In genomic region chr19:18112989-18113478, GRCh38 we compare ENCODE assay signal across 8 cellular contexts. TPM values are rescaled to one million over a fixed set of nuclear protein-coding genes. Genes with fewer than 3 reads are reported as not detected.
A peak's percentile ranks its signal among the peaks of the same experiment; 100 is the strongest.
DNase-seq lines count a peak whose midpoint lies in the region; ATAC-seq and TF ChIP-seq lines count a peak whose summit lies in the region.

No MANE protein-coding gene starts in this region.

- no peaks in the 10 kb centered on the region for H4K20me1 ChIP-seq in OCI-LY7 (ENCODE audit: insufficient read depth, low read length)

- peak; percentile 90 for TF ChIP-seq CTCF in OCI-LY7 (conservative IDR thresholded peaks at IDR 0.05; ENCODE audit: low read length)

- no peak overlapping the region for H2AFZ ChIP-seq in OCI-LY7 (ENCODE audit: low read length)

- H3K4me3 ChIP-seq in OCI-LY7 (ENCODE audit: low read depth, low read length, poor library complexity, severe bottlenecking) = no peak overlapping the region

- CTCF ChIA-PET in OCI-LY7 (lab: Charles Lee; ENCODE audit: unreplicated experiment) = interaction anchor here (0.7 kb wide), 1 partner anchor 38 kb away, joined by 3 read pairs; no protein-coding TSS in a partner anchor

- peak; percentile 58 for ATAC-seq in stimulated activated effector memory CD8-positive, alpha-beta T cell treated with anti-CD3 and anti-CD28 coated beads, Interleukin-12 subunit alpha, Interleukin-12 subunit beta, amount 100 ng/mL, for 72 hours
- ATAC-seq in HG03432 (IDR thresholded peaks at IDR 0.05; ENCODE audit: unreplicated experiment) = no peak

- POLR2A ChIA-PET in OCI-LY7 (lab: Charles Lee) = no interaction called here

- H3K79me2 ChIP-seq in OCI-LY7 (ENCODE audit: insufficient read depth, low read depth, low read length) = no peaks in the 10 kb centered on the region

- DNase-seq in COLO829 (ENCODE audit: low spot score) = peak; percentile 70
- DNase-seq in HuH-7 (ENCODE audit: low spot score) = peak; percentile 93
- DNase-seq in OCI-LY7 (ENCODE audit: low spot score) = peak; percentile 81
- peak; percentile 72 for DNase-seq in activated T-cell treated with anti-CD3 and anti-CD28 coated beads for 24 hours (ENCODE audit: low read depth)
- DNase-seq in epidermal melanocyte (ENCODE audit: insufficient read length, low spot score) = peak; percentile 83
- peak; percentile 86 for DNase-seq in myocyte (ENCODE audit: low read depth)
- DNase-seq in stimulated activated effector memory CD8-positive, alpha-beta T cell treated with anti-CD3 and anti-CD28 coated beads, Interleukin-12 subunit alpha, Interleukin-12 subunit beta, amount 100 ng/mL, for 72 hours (ENCODE audit: low spot score in 2 of 2) = peak; percentile 68 to 88

- H3K9me3 ChIP-seq in OCI-LY7 (ENCODE audit: low read length) = no peaks in the 10 kb centered on the region

- H3K4me3 Mint-ChIP-seq in stimulated activated effector memory CD8-positive, alpha-beta T cell treated with anti-CD3 and anti-CD28 coated beads, Interleukin-12 subunit alpha, Interleukin-12 subunit beta, amount 100 ng/mL, for 72 hours = no peak overlapping the region

- peak overlapping the region; percentile 38 for H3K27ac ChIP-seq in OCI-LY7 (ENCODE audit: low read depth, low read length, poor library complexity, severe bottlenecking)

- H3K36me3 ChIP-seq in OCI-LY7 (ENCODE audit: insufficient read depth, low read length) = peaks cover 65% of the 10 kb centered on the region

- no TSS peak for BruUV-seq in OCI-LY7 (replicated peaks; lab: Mats Ljungman, UMichigan)

- H3K4me2 ChIP-seq in OCI-LY7 (ENCODE audit: low read length) = no peak overlapping the region

- H3K27ac Mint-ChIP-seq in stimulated activated effector memory CD8-positive, alpha-beta T cell treated with anti-CD3 and anti-CD28 coated beads, Interleukin-12 subunit alpha, Interleukin-12 subunit beta, amount 100 ng/mL, for 72 hours = no peak overlapping the region

- intact Hi-C loops in OCI-LY7 (cut with micrococcal nuclease; ENCODE audit: unreplicated experiment) = loop anchor here (2.0 kb wide), 1 partner anchor 56 kb away; no protein-coding TSS in a partner anchor

- peaks cover 58% of the 10 kb centered on the region for H3K36me3 Mint-ChIP-seq in stimulated activated effector memory CD8-positive, alpha-beta T cell treated with anti-CD3 and anti-CD28 coated beads, Interleukin-12 subunit alpha, Interleukin-12 subunit beta, amount 100 ng/mL, for 72 hours

- H3K9me3 Mint-ChIP-seq in stimulated activated effector memory CD8-positive, alpha-beta T cell treated with anti-CD3 and anti-CD28 coated beads, Interleukin-12 subunit alpha, Interleukin-12 subunit beta, amount 100 ng/mL, for 72 hours = no peaks in the 10 kb centered on the region

- H3K9me2 ChIP-seq in OCI-LY7 (ENCODE audit: insufficient read depth, low read length) = no peaks in the 10 kb centered on the region

- peaks cover 42% of the 10 kb centered on the region for H3K4me1 ChIP-seq in OCI-LY7 (ENCODE audit: insufficient read depth, low read length, poor library complexity, severe bottlenecking)

- H3K4me1 Mint-ChIP-seq in stimulated activated effector memory CD8-positive, alpha-beta T cell treated with anti-CD3 and anti-CD28 coated beads, Interleukin-12 subunit alpha, Interleukin-12 subunit beta, amount 100 ng/mL, for 72 hours = peaks cover 41% of the 10 kb centered on the region

RNA-seq across cellular contexts. Expression of gene MAST3, which starts 15.5 kb away (rescaled TPM):
- total RNA-seq in OCI-LY7 (2014; rRNA removed; shearing (Covaris generic)) = 14.3 and 14.8 TPM in 2 replicates
- total RNA-seq in OCI-LY7 (2022) (31.0 and 31.4 TPM in 2 replicates), myocyte (5.8 and 6.2 TPM in 2 replicates)
- polyA plus RNA-seq in myocyte (2012) = 12.2 TPM

RNA-seq across cellular contexts. Expression of gene IL12RB1, which starts 26.3 kb away (rescaled TPM):
- 6.0 and 7.7 TPM in 2 replicates for total RNA-seq in OCI-LY7 (2014; rRNA removed; shearing (Covaris generic))
- total RNA-seq in OCI-LY7 (2022) (26.0 and 41.7 TPM in 2 replicates), myocyte (not detected in 2 replicates)
- polyA plus RNA-seq in myocyte (2012) = not detected

RNA-seq across cellular contexts. Expression of gene PIK3R2, which starts 39.9 kb away (rescaled TPM):
- 1.6 and 3.2 TPM in 2 replicates for total RNA-seq in OCI-LY7 (2014; rRNA removed; shearing (Covaris generic))
- total RNA-seq in OCI-LY7 (2022) (20.5 and 30.0 TPM in 2 replicates), myocyte (48.4 and 50.5 TPM in 2 replicates)
- polyA plus RNA-seq in myocyte (2012) = 63.5 TPM
